In genomic region chr12:96807741-96808140, GRCh38 we compare ENCODE assay signal across 19 cellular contexts.
DNase-seq lines count a peak whose midpoint lies in the region; FAIRE-seq and TF ChIP-seq lines count a peak whose summit lies in the region.
"Had no signal": no experiment of that assay in that cellular context is flagged by ENCODE, and none has a peak within 500 bp of the region (broad histone marks: within the 10 kb centered on the region; RNA-seq: fewer than 3 reads in every experiment).

No MANE protein-coding gene starts in this region.

- no peaks in the 10 kb centered on the region for H4K20me1 ChIP-seq in hepatocyte (ENCODE audit: insufficient read depth, poor library complexity, severe bottlenecking)
- H4K20me1 ChIP-seq: BLaER1 had no signal

- H3K27ac ChIP-seq in epithelial cell of prostate = peak overlapping the region; percentile 55
- no peak overlapping the region for H3K27ac ChIP-seq in hepatocyte
- H3K27ac ChIP-seq: BLaER1, C4-2B, GM23248 had no signal

- DNase-seq in DMS53 (lab: John Stamatoyannopoulos, UW) (peak; percentile 90), bronchial epithelial cell (ENCODE audit: low read depth) (peak; percentile 90), epithelial cell of prostate (ENCODE audit: low read depth, low spot score) (peak; percentile 62), hepatocyte (ENCODE audit: low spot score) (no peak), hypothalamus (lab: John Stamatoyannopoulos, UW) (no peak), RKO (ENCODE audit: low spot score) (no peak)
- DNase-seq: CD4-positive, CD25-positive, alpha-beta regulatory T cell; CD8-positive, alpha-beta T cell; DMS 273 treated with DMSO at 0.1 percent for 48 hours; DND-41; GM23248; H7; HCEC 1CT had no signal

- no peaks in the 10 kb centered on the region for H3K9me3 ChIP-seq in hepatocyte (ENCODE audit: low read depth)

- H3K9me2 ChIP-seq in hepatocyte (replicated peaks; ENCODE audit: insufficient read depth) = no peaks in the 10 kb centered on the region

- no peaks in the 10 kb centered on the region for H3K36me3 ChIP-seq in bronchial epithelial cell (ENCODE audit: control insufficient read depth, insufficient read depth, low read length)
- H3K36me3 ChIP-seq in hepatocyte (replicated peaks; ENCODE audit: insufficient read depth, low read depth) = no peaks in the 10 kb centered on the region
- H3K36me3 ChIP-seq: BLaER1 had no signal

- no peak overlapping the region for H3K4me2 ChIP-seq in hepatocyte
- H3K4me2 ChIP-seq: BLaER1 had no signal

- H3K4me3 ChIP-seq in bronchial epithelial cell (ENCODE audit: low read depth, low read length) (no peak overlapping the region), hepatocyte (no peak overlapping the region)
- H3K4me3 ChIP-seq: BLaER1, GM23248 had no signal

- no peaks in the 10 kb centered on the region for H3K79me2 ChIP-seq in hepatocyte

- no peaks in the 10 kb centered on the region for H3K4me1 ChIP-seq in hepatocyte (ENCODE audit: insufficient read depth)

- 70% methylated on average over 1 of the region's 1 CpG for WGBS in hepatocyte (ENCODE audit: low lambda C conversion rate, missing lambda C conversion rate)

- TF ChIP-seq CTCF in bronchial epithelial cell (IDR thresholded peaks at IDR 0.05; ENCODE audit: insufficient read depth, low read length, severe bottlenecking) = no peak
- no peak for TF ChIP-seq CTCF in hepatocyte (IDR thresholded peaks at IDR 0.05; ENCODE audit: poor library complexity)

- no peak for FAIRE-seq in bronchial epithelial cell (lab: Jason Lieb, UNC)
- FAIRE-seq: D721Med, G401.6, GM12892, H1 had no signal

- H3K27me3 ChIP-seq in bronchial epithelial cell (ENCODE audit: control insufficient read depth, insufficient read depth, low read length) (no peaks in the 10 kb centered on the region), hepatocyte (no peaks in the 10 kb centered on the region)
- H3K27me3 ChIP-seq: BLaER1 had no signal

- H2AFZ ChIP-seq in hepatocyte = no peak overlapping the region
- H2AFZ ChIP-seq: GM23248 had no signal

Comparison
In these comparisons a context has a peak if more than half of its experiments do, and no peak if none do; other contexts are left out.
1. DNase-seq: peak in DMS53 (single experiment), bronchial epithelial cell (single experiment) and epithelial cell of prostate (single experiment); none in hepatocyte (single experiment), hypothalamus (0 of 51) and RKO (single experiment).